Comparison of ENCODE assay signal across 23 cellular contexts in the genomic region with DNA sequence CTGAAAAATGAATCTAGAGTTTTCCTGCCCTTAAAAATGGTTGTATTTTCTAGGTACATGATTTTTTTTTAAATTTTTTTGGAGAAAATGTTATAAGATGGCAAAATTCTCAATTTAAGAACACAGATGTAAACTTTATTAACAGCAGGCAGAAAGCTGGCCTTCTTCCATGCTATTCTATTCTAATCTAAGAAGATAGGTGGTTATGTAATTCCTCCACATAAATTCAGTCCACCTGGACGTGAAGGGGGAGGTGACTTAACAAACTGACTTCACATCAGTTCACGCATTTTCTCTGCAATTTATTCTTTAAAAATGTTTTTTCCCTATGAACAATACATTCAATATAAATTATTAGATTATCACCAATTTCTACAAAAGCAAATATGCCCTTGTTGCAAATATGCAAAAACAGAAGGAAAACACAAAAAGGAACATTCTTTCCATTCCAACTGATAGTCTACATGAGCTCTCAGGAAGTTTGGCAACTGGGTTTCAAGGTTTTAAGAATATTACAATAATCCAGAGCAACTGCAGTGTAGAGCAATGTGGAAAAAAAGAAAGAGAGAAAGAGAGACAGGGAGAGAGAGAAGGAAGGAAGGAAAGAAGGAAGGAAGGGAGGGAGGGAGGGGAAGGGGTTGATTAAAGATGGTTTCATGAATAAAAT.
"Had no signal": no experiment of that assay in that cellular context is flagged by ENCODE, and none has a peak within 500 bp of the region (broad histone marks: within the 10 kb centered on the region; RNA-seq: fewer than 3 reads in every experiment).

No MANE protein-coding gene starts in this region.

- H3K4me3 ChIP-seq: ascending aorta, esophagus squamous epithelium, left ventricle myocardium inferior, thyroid gland had no signal

- H3K9me3 Mint-ChIP-seq: activated CD4-positive, alpha-beta memory T cell treated with anti-CD3 and anti-CD28 coated beads, Interleukin-2, amount 10 ng/mL, durations not matched to agents 7 days and 5 days; activated naive CD4-positive, alpha-beta T cell treated with anti-CD3 and anti-CD28 coated beads, Interleukin-2, amount 10 ng/mL, durations not matched to agents 7 days and 5 days; activated naive CD8-positive, alpha-beta T cell treated with anti-CD3 and anti-CD28 coated beads, Interleukin-2, amount 50 U/mL, for 24 hours; effector memory CD8-positive, alpha-beta T cell; nephron progenitor cell; T-cell had no signal

- H3K4me3 Mint-ChIP-seq: activated CD4-positive, alpha-beta memory T cell treated with anti-CD3 and anti-CD28 coated beads, Interleukin-2, amount 10 ng/mL, durations not matched to agents 7 days and 5 days; activated CD8-positive, alpha-beta memory T cell treated with anti-CD3 and anti-CD28 coated beads, Interleukin-2, amount 10 ng/mL, durations not matched to agents 7 days and 5 days; activated naive CD4-positive, alpha-beta T cell treated with anti-CD3 and anti-CD28 coated beads, Interleukin-2, amount 10 ng/mL, durations not matched to agents 7 days and 5 days; activated naive CD8-positive, alpha-beta T cell treated with anti-CD3 and anti-CD28 coated beads, Interleukin-2, amount 50 U/mL, for 24 hours; effector memory CD8-positive, alpha-beta T cell; nephron progenitor cell; T-cell had no signal

- H3K27ac ChIP-seq: ascending aorta, esophagus squamous epithelium, left ventricle myocardium inferior, thyroid gland had no signal

- DNase-seq: activated CD4-positive, alpha-beta memory T cell treated with anti-CD3 and anti-CD28 coated beads, Interleukin-2, amount 10 ng/mL, durations not matched to agents 7 days and 5 days; activated CD4-positive, alpha-beta T cell treated with anti-CD3 and anti-CD28 coated beads for 48 hours; activated CD4-positive, CD25-positive, alpha-beta regulatory T cell; activated CD8-positive, alpha-beta memory T cell treated with anti-CD3 and anti-CD28 coated beads, Interleukin-2, amount 10 ng/mL, durations not matched to agents 7 days and 5 days; activated naive CD4-positive, alpha-beta T cell treated with anti-CD3 and anti-CD28 coated beads, Interleukin-2, amount 10 ng/mL, durations not matched to agents 7 days and 5 days; activated naive CD8-positive, alpha-beta T cell treated with anti-CD3 and anti-CD28 coated beads, Interleukin-2, amount 50 U/mL, for 24 hours; activated T-cell treated with anti-CD3 and anti-CD28 coated beads, Interleukin-2, amount 50 U/mL, for 1 hour; cerebellar nuclear complex; effector memory CD8-positive, alpha-beta T cell; esophagus squamous epithelium; foreskin fibroblast; kidney glomerular epithelial cell; left ventricle myocardium inferior; mammary epithelial cell; nephron progenitor cell; stimulated activated CD4-positive, alpha-beta T cell treated with anti-CD3 and anti-CD28 coated beads, Interleukin-12 subunit alpha, Interleukin-12 subunit beta, amount 100 ng/mL, for 4 hours; stimulated activated CD4-positive, alpha-beta T cell treated with anti-CD3 and anti-CD28 coated beads, Interleukin-1b, Interleukin-23, amount 100 ng/mL, for 48 hours; stimulated activated CD8-positive, alpha-beta memory T cell treated with anti-CD3 and anti-CD28 coated beads, Interleukin-4, amount 100 ng/mL, for 48 hours; stimulated activated naive CD4-positive, alpha-beta T cell; T-cell; T-helper 9 cell; thyroid gland had no signal

- H3K27me3 Mint-ChIP-seq: activated CD4-positive, alpha-beta memory T cell treated with anti-CD3 and anti-CD28 coated beads, Interleukin-2, amount 10 ng/mL, durations not matched to agents 7 days and 5 days; activated CD8-positive, alpha-beta memory T cell treated with anti-CD3 and anti-CD28 coated beads, Interleukin-2, amount 10 ng/mL, durations not matched to agents 7 days and 5 days; activated naive CD4-positive, alpha-beta T cell treated with anti-CD3 and anti-CD28 coated beads, Interleukin-2, amount 10 ng/mL, durations not matched to agents 7 days and 5 days; activated naive CD8-positive, alpha-beta T cell treated with anti-CD3 and anti-CD28 coated beads, Interleukin-2, amount 50 U/mL, for 24 hours; effector memory CD8-positive, alpha-beta T cell; T-cell had no signal

- H3K27ac Mint-ChIP-seq: activated CD4-positive, alpha-beta memory T cell treated with anti-CD3 and anti-CD28 coated beads, Interleukin-2, amount 10 ng/mL, durations not matched to agents 7 days and 5 days; activated CD8-positive, alpha-beta memory T cell treated with anti-CD3 and anti-CD28 coated beads, Interleukin-2, amount 10 ng/mL, durations not matched to agents 7 days and 5 days; activated naive CD4-positive, alpha-beta T cell treated with anti-CD3 and anti-CD28 coated beads, Interleukin-2, amount 10 ng/mL, durations not matched to agents 7 days and 5 days; activated naive CD8-positive, alpha-beta T cell treated with anti-CD3 and anti-CD28 coated beads, Interleukin-2, amount 50 U/mL, for 24 hours; effector memory CD8-positive, alpha-beta T cell; nephron progenitor cell; T-cell had no signal

- H3K4me1 ChIP-seq: ascending aorta, esophagus squamous epithelium, left ventricle myocardium inferior, thyroid gland had no signal

- H3K27me3 ChIP-seq: ascending aorta, esophagus squamous epithelium, thyroid gland had no signal

- H3K9me3 ChIP-seq: ascending aorta, esophagus squamous epithelium, left ventricle myocardium inferior, thyroid gland had no signal

- H3K36me3 ChIP-seq: ascending aorta, esophagus squamous epithelium, left ventricle myocardium inferior, thyroid gland had no signal

- H3K36me3 Mint-ChIP-seq: activated CD8-positive, alpha-beta memory T cell treated with anti-CD3 and anti-CD28 coated beads, Interleukin-2, amount 10 ng/mL, durations not matched to agents 7 days and 5 days; activated naive CD4-positive, alpha-beta T cell treated with anti-CD3 and anti-CD28 coated beads, Interleukin-2, amount 10 ng/mL, durations not matched to agents 7 days and 5 days had no signal

- H3K4me1 Mint-ChIP-seq: activated CD4-positive, alpha-beta memory T cell treated with anti-CD3 and anti-CD28 coated beads, Interleukin-2, amount 10 ng/mL, durations not matched to agents 7 days and 5 days; activated CD8-positive, alpha-beta memory T cell treated with anti-CD3 and anti-CD28 coated beads, Interleukin-2, amount 10 ng/mL, durations not matched to agents 7 days and 5 days; activated naive CD4-positive, alpha-beta T cell treated with anti-CD3 and anti-CD28 coated beads, Interleukin-2, amount 10 ng/mL, durations not matched to agents 7 days and 5 days; activated naive CD8-positive, alpha-beta T cell treated with anti-CD3 and anti-CD28 coated beads, Interleukin-2, amount 50 U/mL, for 24 hours had no signal

- ATAC-seq: activated CD8-positive, alpha-beta memory T cell treated with anti-CD3 and anti-CD28 coated beads, Interleukin-2, amount 10 ng/mL, durations not matched to agents 7 days and 5 days; activated naive CD8-positive, alpha-beta T cell treated with anti-CD3 and anti-CD28 coated beads, Interleukin-2, amount 50 U/mL, for 24 hours; effector memory CD8-positive, alpha-beta T cell; T-cell had no signal
